In genomic region chr11:115185931-115186330, GRCh38 we compare ENCODE assay signal across 19 cellular contexts.
"Had no signal": no experiment of that assay in that cellular context is flagged by ENCODE, and none has a peak within 500 bp of the region (broad histone marks: within the 10 kb centered on the region; RNA-seq: fewer than 3 reads in every experiment).

No MANE protein-coding gene starts in this region.

- H3K9me3 ChIP-seq: heart right ventricle, left lung, prostate gland, suprapubic skin, tibial artery, upper lobe of left lung, uterus had no signal

- H3K27ac ChIP-seq: left lung, parathyroid adenoma, prostate gland, skin epidermis, suprapubic skin, tibial artery, upper lobe of left lung, uterus had no signal

- H3K4me1 ChIP-seq: left lung, prostate gland, suprapubic skin, tibial artery, upper lobe of left lung, uterus had no signal

- H3K27me3 ChIP-seq: heart right ventricle, left lung, suprapubic skin, upper lobe of left lung, uterus had no signal

- DNase-seq: effector memory CD4-positive, alpha-beta T cell; hypothalamus; islet precursor cell; left lung; naive B cell; retina; stimulated activated CD4-positive, alpha-beta T cell treated with anti-CD3 and anti-CD28 coated beads, Interleukin-12 subunit alpha, Interleukin-12 subunit beta, amount 100 ng/mL, for 4 hours; stimulated activated naive CD4-positive, alpha-beta T cell treated with Interleukin-2 at 50 U/mL for 16 hours; tibial artery; upper lobe of left lung; uterus had no signal

- ATAC-seq: esophagus mucosa, sciatic nerve had no signal

- H3K36me3 ChIP-seq: heart right ventricle, left lung, prostate gland, suprapubic skin, tibial artery, upper lobe of left lung, uterus had no signal

- H3K4me3 ChIP-seq: heart right ventricle, left lung, lung, prostate gland, skin epidermis, suprapubic skin, tibial artery, upper lobe of left lung, uterus had no signal
